ENCODE assay signal across 16 cellular contexts in genomic region chr2:232097758-232098157, GRCh38.
DNase-seq lines count a peak whose midpoint lies in the region; ATAC-seq and TF ChIP-seq lines count a peak whose summit lies in the region.
"Had no signal": no experiment of that assay in that cellular context is flagged by ENCODE, and none has a peak within 500 bp of the region (broad histone marks: within the 10 kb centered on the region; RNA-seq: fewer than 3 reads in every experiment).

No MANE protein-coding gene starts in this region.

- H3K4me2 ChIP-seq in Loucy (ENCODE audit: low read depth, low read length, poor library complexity, severe bottlenecking) = peak overlapping the region; percentile 6
- H3K4me2 ChIP-seq: GM23338 had no signal

- H4K20me1 ChIP-seq in Loucy (ENCODE audit: insufficient read depth, low read length, poor library complexity, severe bottlenecking) = no peaks in the 10 kb centered on the region

- H3F3A ChIP-seq in Loucy (ENCODE audit: low read depth) = no peaks in the 10 kb centered on the region

- POLR2A ChIA-PET in WTC11 (lab: Charles Lee) = interaction anchor here (0.6 kb wide), 1 partner anchor 136 kb away, joined by 3 read pairs; the partner anchor contains the start of gene DIS3L2

- H3K4me1 Mint-ChIP-seq in WTC11 = no peaks in the 10 kb centered on the region
- H3K4me1 Mint-ChIP-seq in natural killer cell treated with Interleukin-12 subunit alpha and Interleukin-12 subunit beta and Interleukin-15 and Interleukin-18, amount 100 ng/mL, for 72 hours (ENCODE audit: low read depth in 2 of 2) = peaks cover 15 to 17% of the 10 kb centered on the region in 2 donors
- H3K4me1 Mint-ChIP-seq: GM23338 had no signal

- H3K36me3 Mint-ChIP-seq in WTC11 = peaks cover 24% of the 10 kb centered on the region
- H3K36me3 Mint-ChIP-seq in natural killer cell treated with Interleukin-12 subunit alpha and Interleukin-12 subunit beta and Interleukin-15 and Interleukin-18, amount 100 ng/mL, for 72 hours = peaks cover 46% of the 10 kb centered on the region

- no peak overlapping the region for H3K4me3 ChIP-seq in Loucy (ENCODE audit: low read length, poor library complexity, severe bottlenecking)
- H3K4me3 ChIP-seq: GM12878, GM23338 had no signal

- H3K36me3 ChIP-seq in Loucy (ENCODE audit: insufficient read depth, low read length) = peaks cover 17% of the 10 kb centered on the region; the same call in 1 of the 2 replicates

- H3K27me3 Mint-ChIP-seq in WTC11 (ENCODE audit: low read depth) = no peaks in the 10 kb centered on the region
- no peaks in the 10 kb centered on the region for H3K27me3 Mint-ChIP-seq in natural killer cell treated with Interleukin-12 subunit alpha and Interleukin-12 subunit beta and Interleukin-15 and Interleukin-18, amount 100 ng/mL, for 72 hours
- H3K27me3 Mint-ChIP-seq: B cell; CD4-positive, alpha-beta T cell had no signal

- no peaks in the 10 kb centered on the region for H3K9me2 ChIP-seq in Loucy (replicated peaks; ENCODE audit: low read depth, low read length)

- H3K27ac Mint-ChIP-seq in WTC11 = peak overlapping the region; percentile 51; the same call in 1 of the 2 replicates
- H3K27ac Mint-ChIP-seq in natural killer cell treated with Interleukin-12 subunit alpha and Interleukin-12 subunit beta and Interleukin-15 and Interleukin-18, amount 100 ng/mL, for 72 hours = peak overlapping the region in 1 of 2 donors; percentile 49
- H3K27ac Mint-ChIP-seq: B cell; CD4-positive, alpha-beta T cell; GM23338 had no signal

- DNase-seq in WTC11 (ENCODE audit: low spot score) (no peak), NCI-H1930 (lab: John Stamatoyannopoulos, UW) (no peak), MV-4-11 (lab: John Stamatoyannopoulos, UW) (no peak), cerebellar cortex (ENCODE audit: low spot score) (no peak)
- DNase-seq in natural killer cell treated with Interleukin-12 subunit alpha and Interleukin-12 subunit beta and Interleukin-15 and Interleukin-18, amount 100 ng/mL, for 72 hours (ENCODE audit: low spot score) = no peak
- DNase-seq: C1 segment of cervical spinal cord; Calu3; CD4-positive, alpha-beta T cell; DMS 273 treated with DMSO at 0.1 percent for 48 hours; DMS79; H7 had no signal

- CTCF ChIA-PET in WTC11 (lab: Charles Lee) = no interaction called here

- TF ChIP-seq CTCF in Loucy (conservative IDR thresholded peaks at IDR 0.05; ENCODE audit: low read length) (no peak), WTC11 (IDR thresholded peaks at IDR 0.05) (no peak)

- no peak overlapping the region for H3K4me3 Mint-ChIP-seq in WTC11
- H3K4me3 Mint-ChIP-seq in natural killer cell treated with Interleukin-12 subunit alpha and Interleukin-12 subunit beta and Interleukin-15 and Interleukin-18, amount 100 ng/mL, for 72 hours = peak overlapping the region; percentile 33
- H3K4me3 Mint-ChIP-seq: B cell; CD4-positive, alpha-beta T cell; GM23338 had no signal

- H2AFZ ChIP-seq in Loucy (ENCODE audit: low read length) = no peak overlapping the region
- H2AFZ ChIP-seq: GM23338 had no signal

- peaks cover 28% of the 10 kb centered on the region for H3K9me3 Mint-ChIP-seq in WTC11
- H3K9me3 Mint-ChIP-seq in natural killer cell treated with Interleukin-12 subunit alpha and Interleukin-12 subunit beta and Interleukin-15 and Interleukin-18, amount 100 ng/mL, for 72 hours = peaks cover 9% of the 10 kb centered on the region
- H3K9me3 Mint-ChIP-seq: GM23338 had no signal

- H3K79me2 ChIP-seq in Loucy (ENCODE audit: insufficient read depth, low read length) = 0 out of 2 replicates have a peak, but pooled peaks cover 5% of the 10 kb centered on the region

- no peaks in the 10 kb centered on the region for H3K27me3 ChIP-seq in Loucy (ENCODE audit: insufficient read depth, low read length, poor library complexity, severe bottlenecking)

- H3K4me1 ChIP-seq in Loucy (ENCODE audit: insufficient read depth, low read length, poor library complexity, severe bottlenecking) = peaks cover 10% of the 10 kb centered on the region

- ATAC-seq in WTC11 = no peak
- ATAC-seq in esophagus mucosa = peak; percentile 99
- ATAC-seq in natural killer cell treated with Interleukin-12 subunit alpha and Interleukin-12 subunit beta and Interleukin-15 and Interleukin-18, amount 100 ng/mL, for 72 hours = no peak
- ATAC-seq: GM12878, GM23338 had no signal

- H3K9me3 ChIP-seq in Loucy (ENCODE audit: insufficient read depth, low read depth, low read length) = peaks cover 13% of the 10 kb centered on the region; the same call in 1 of the 2 replicates

- no peak overlapping the region for H3K9ac ChIP-seq in Loucy (ENCODE audit: low read depth, low read length, poor library complexity, severe bottlenecking)

TF ChIP-seq in WTC11, 78 proteins besides CTCF, POLR2A, EP300 and RAD21 (continues in another document):
- TF ChIP-seq ZNF317 (CRISPR knock-in tag; IDR thresholded peaks at IDR 0.05; ENCODE audit: borderline replicate concordance, low read depth) (no peak), EMX1 (CRISPR knock-in tag; IDR thresholded peaks at IDR 0.05) (no peak), ZNF281 (CRISPR knock-in tag; IDR thresholded peaks at IDR 0.05) (no peak), E2F5 (CRISPR knock-in tag; IDR thresholded peaks at IDR 0.05) (no peak), ETV6 (CRISPR knock-in tag; IDR thresholded peaks at IDR 0.05) (no peak), CDX4 (CRISPR knock-in tag; IDR thresholded peaks at IDR 0.05; ENCODE audit: borderline replicate concordance) (no peak), PRDM15 (CRISPR knock-in tag; IDR thresholded peaks at IDR 0.05) (no peak), MXD4 (CRISPR knock-in tag; IDR thresholded peaks at IDR 0.05; ENCODE audit: borderline replicate concordance) (no peak), ZNF232 (CRISPR knock-in tag; IDR thresholded peaks at IDR 0.05) (no peak), IRF2 (CRISPR knock-in tag; IDR thresholded peaks at IDR 0.05; ENCODE audit: borderline replicate concordance, low read depth) (no peak), CBFB (CRISPR knock-in tag; IDR thresholded peaks at IDR 0.05; ENCODE audit: low read depth) (no peak)
